15 cellular contexts compared by ENCODE assay signal in genomic region chr20:45339799-45340198, GRCh38. TPM values are rescaled to one million over a fixed set of nuclear protein-coding genes. Genes with fewer than 3 reads are reported as not detected.
DNase-seq lines count a peak whose midpoint lies in the region; ATAC-seq and TF ChIP-seq lines count a peak whose summit lies in the region.
"Had no signal": no experiment of that assay in that cellular context is flagged by ENCODE, and none has a peak within 500 bp of the region (broad histone marks: within the 10 kb centered on the region; RNA-seq: fewer than 3 reads in every experiment).

No MANE protein-coding gene starts in this region.

- 95 to 96% methylated on average over 2 of the region's 2 CpGs for WGBS in lung, 2 donors
- WGBS in transverse colon (ENCODE audit: low coverage in 1 of 2), 2 donors: 69 to 71% methylated on average over 2 of the region's 2 CpGs

- ATAC-seq in lung (ENCODE audit: insufficient read depth, low FRiP score): no peak
- ATAC-seq in stimulated activated naive CD8-positive, alpha-beta T cell treated with anti-CD3 and anti-CD28 coated beads, Interleukin-15, Interleukin-2, amounts not matched to agents 100 U/mL and 50 U/mL, for 24 hours: no peak
- ATAC-seq in stimulated activated naive CD8-positive, alpha-beta T cell treated with anti-CD3 and anti-CD28 coated beads, Interleukin-15, amount 100 ng/mL, for 72 hours: no peak
- ATAC-seq in sciatic nerve: no peak

- no peak overlapping the region for H3K27ac Mint-ChIP-seq in stimulated activated naive CD8-positive, alpha-beta T cell treated with anti-CD3 and anti-CD28 coated beads, Interleukin-15, amount 100 ng/mL, for 72 hours

- H3K9me3 Mint-ChIP-seq in stimulated activated naive CD8-positive, alpha-beta T cell treated with anti-CD3 and anti-CD28 coated beads, Interleukin-15, amount 100 ng/mL, for 72 hours: no peaks in the 10 kb centered on the region

- H3K27me3 Mint-ChIP-seq in stimulated activated naive CD8-positive, alpha-beta T cell treated with anti-CD3 and anti-CD28 coated beads, Interleukin-15, amount 100 ng/mL, for 72 hours: peaks cover 1% of the 10 kb centered on the region

- no peak overlapping the region for H3K4me3 Mint-ChIP-seq in stimulated activated naive CD8-positive, alpha-beta T cell treated with anti-CD3 and anti-CD28 coated beads, Interleukin-15, amount 100 ng/mL, for 72 hours

- intact Hi-C loops in ascending aorta (cut with DNase I): loop anchor here (5.0 kb wide), 1 partner anchor 438 kb away; no protein-coding TSS in a partner anchor
- intact Hi-C loops in transverse colon (cut with DNase I; ENCODE audit: low total_unique reads): no loop called here
- intact Hi-C loops in sciatic nerve (cut with DNase I): no loop called here

- H3K9me3 ChIP-seq in ascending aorta (no peaks in the 10 kb centered on the region), lung (ENCODE audit: control insufficient read depth in 2 of 2, insufficient read depth in 1 of 2, low read length in 1 of 2) (no peaks in the 10 kb centered on the region), transverse colon (no peaks in the 10 kb centered on the region)

- H3K36me3 ChIP-seq in ascending aorta (peaks cover 9 to 10% of the 10 kb centered on the region in 2 donors), lung (ENCODE audit: control insufficient read depth in 2 of 2, insufficient read depth in 2 of 2, low read length in 2 of 2) (peaks cover 10 to 13% of the 10 kb centered on the region in 2 donors), transverse colon (peaks cover 0 to 9% (median 0%) of the 10 kb centered on the region in 4 donors)

- TF ChIP-seq EP300 in transverse colon (IDR thresholded peaks at IDR 0.05; ENCODE audit: low read depth): no peak

- peak; percentile 22 for DNase-seq in DMS53 (lab: John Stamatoyannopoulos, UW)
- DNase-seq in DMS53 treated with DMSO at 0.1 percent for 48 hours (lab: John Stamatoyannopoulos, UW; ENCODE audit: unreplicated experiment): no peak
- DNase-seq in ascending aorta (ENCODE audit: low spot score in 2 of 2): no peak
- DNase-seq in lung (ENCODE audit: low spot score): no peak
- no peak for DNase-seq in transverse colon
- no peak for DNase-seq in stimulated activated naive CD8-positive, alpha-beta T cell treated with anti-CD3 and anti-CD28 coated beads, Interleukin-15, Interleukin-2, amounts not matched to agents 100 U/mL and 50 U/mL, for 24 hours
- no peak for DNase-seq in stimulated activated naive CD8-positive, alpha-beta T cell treated with anti-CD3 and anti-CD28 coated beads, Interleukin-15, amount 100 ng/mL, for 72 hours
- no peak for DNase-seq in sciatic nerve (ENCODE audit: low spot score)
- DNase-seq: 8988T; amygdala; NCI-H2171; SIG-M5; stimulated activated CD4-positive, alpha-beta T cell treated with anti-CD3 and anti-CD28 coated beads, Interleukin-12 subunit alpha, Interleukin-12 subunit beta, amount 100 ng/mL, for 4 hours had no signal

- TF ChIP-seq CTCF in ascending aorta (IDR thresholded peaks at IDR 0.05) (no peak), lung (IDR thresholded peaks at IDR 0.05; ENCODE audit: control extremely low read depth, extremely low read depth) (no peak), transverse colon (IDR thresholded peaks at IDR 0.05) (no peak)

- H3K27me3 ChIP-seq in ascending aorta (no peaks in the 10 kb centered on the region), lung (ENCODE audit: control insufficient read depth, insufficient read depth) (no peaks in the 10 kb centered on the region), transverse colon (no peaks in the 10 kb centered on the region)

- H3K4me1 ChIP-seq in ascending aorta (peaks cover 40 to 81% of the 10 kb centered on the region in 2 donors), lung (ENCODE audit: control insufficient read depth in 2 of 2, insufficient read depth in 2 of 2, low read length in 2 of 2) (peaks cover 16 to 21% of the 10 kb centered on the region in 2 donors), transverse colon (peaks cover 64 to 93% (median 92%) of the 10 kb centered on the region in 4 donors)

- H3K4me1 Mint-ChIP-seq in stimulated activated naive CD8-positive, alpha-beta T cell treated with anti-CD3 and anti-CD28 coated beads, Interleukin-15, amount 100 ng/mL, for 72 hours: peaks cover 33% of the 10 kb centered on the region

- in situ Hi-C loops in transverse colon (cut with MboI; ENCODE audit: low pct_ligation_motif_present in 1 of 4, low pct_unique_long_range_greater_than_20kb in 1 of 4, low sequenced_read_pairs in 3 of 4): no loop called here

- H3K4me3 ChIP-seq in ascending aorta (no peak overlapping the region), lung (no peak overlapping the region), transverse colon (no peak overlapping the region)

- no peak for TF ChIP-seq POLR2A in transverse colon (IDR thresholded peaks at IDR 0.05)

- H3K27ac ChIP-seq in ascending aorta (peak overlapping the region; percentile 89 to 93), lung (ENCODE audit: low read depth in 1 of 2, low read length in 1 of 2) (peak overlapping the region; percentile 84 to 89), transverse colon (peak overlapping the region; percentile 92 to 96 (median 94))
- H3K27ac ChIP-seq: KMS-11 had no signal

RNA-seq across cellular contexts. Expression of gene SDC4, which starts 8.4 kb away (rescaled TPM):
- 63.8 TPM for total RNA-seq in ascending aorta
- 100 to 1,000 TPM; 250 to 313 TPM for total RNA-seq in lung
- polyA plus RNA-seq in lung: 100 to 1,000 TPM; 239 to 258 TPM
- 100 to 1,000 TPM in 2 of 4 donors, 10 to 100 TPM in 2; 60.7 to 140 (median 94.3) TPM for total RNA-seq in transverse colon
- total RNA-seq in sciatic nerve: 77.7 TPM

RNA-seq across cellular contexts. Expression of gene SYS1, which starts 23.2 kb away (rescaled TPM):
- total RNA-seq in ascending aorta (27.4 TPM), lung (10 to 100 TPM; 21.3 to 45.5 TPM), transverse colon (10 to 100 TPM in 3 of 4 donors, 1 to 10 TPM in 1; 5.6 to 64.7 (median 38.4) TPM), sciatic nerve (24.0 TPM)
- 10 to 100 TPM; 24.9 to 57.5 TPM for polyA plus RNA-seq in lung

RNA-seq across cellular contexts. Expression of gene MATN4, which starts 31.7 kb away (rescaled TPM):
- total RNA-seq in ascending aorta (0.21 TPM), lung (under 1 TPM; 0.46 to 0.49 TPM), transverse colon (not detected), sciatic nerve (0.22 TPM)
- under 1 TPM; 0.14 to 0.24 TPM for polyA plus RNA-seq in lung
- total RNA-seq: myocyte had no signal

RNA-seq across cellular contexts. Expression of gene RBPJL, which starts 33.2 kb away (rescaled TPM):
- total RNA-seq in ascending aorta (not detected), lung (under 1 TPM in 1 of 2 donors, not detected in 1; 0.12 TPM), transverse colon (not detected), sciatic nerve (not detected)
- not detected for polyA plus RNA-seq in lung
- total RNA-seq: myocyte had no signal

RNA-seq across cellular contexts. Expression of gene TP53TG5, which starts 38.3 kb away (rescaled TPM):
- total RNA-seq in ascending aorta (not detected), lung (not detected), transverse colon (under 1 TPM in 1 of 4 donors, not detected in 3; 0.14 TPM), sciatic nerve (not detected)
- polyA plus RNA-seq in lung: under 1 TPM; 0.03 to 0.28 TPM
- total RNA-seq: myocyte had no signal
